Comparison of ENCODE assay signal across 1 cellular context in the genomic region with DNA sequence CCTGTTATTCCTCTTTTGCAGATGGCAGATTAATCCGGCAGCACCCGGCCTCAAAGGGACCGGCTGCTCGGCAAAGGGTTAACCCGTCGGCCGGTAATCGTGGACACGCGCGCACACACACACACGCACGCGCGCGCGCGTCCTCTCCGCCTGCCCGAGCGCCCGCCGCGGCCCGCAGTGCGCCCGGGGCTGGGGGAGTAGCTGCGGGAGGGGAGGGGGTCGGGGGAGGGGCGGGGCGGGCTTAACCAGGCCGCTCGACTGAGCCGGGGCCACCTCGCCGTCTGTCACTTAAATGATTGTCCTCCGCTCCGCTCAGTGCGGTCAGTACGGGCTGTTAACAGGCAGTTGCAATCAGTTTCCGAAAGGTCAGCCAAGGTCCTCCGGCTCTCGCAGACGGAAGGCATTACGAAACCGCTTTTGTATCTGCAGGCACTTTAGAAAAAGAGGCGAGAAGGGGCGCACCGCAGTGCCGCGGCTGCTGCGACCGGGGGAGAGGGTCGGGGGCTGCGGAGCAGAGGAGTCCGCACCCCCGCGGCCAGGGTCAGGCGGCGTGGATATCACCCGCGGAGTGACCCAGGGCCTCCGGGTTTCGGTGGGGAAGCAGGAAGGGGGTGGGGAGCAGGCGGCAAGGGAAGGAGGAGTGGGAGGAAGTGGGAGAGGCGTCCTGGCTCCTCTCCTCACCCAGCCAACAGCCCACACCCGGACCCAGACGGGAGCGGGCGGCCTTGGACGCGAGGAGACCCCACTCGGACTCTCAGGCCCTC.
TF ChIP-seq lines count a peak whose summit lies in the region.

No MANE protein-coding gene starts in this region.

TF ChIP-seq in K562, 482 proteins besides CTCF, POLR2A, EP300 and RAD21 (continued from another document and continues in another):
- TF ChIP-seq ZNF398 (CRISPR knock-in tag; IDR thresholded peaks at IDR 0.05) (no peak), CC2D1A (IDR thresholded peaks at IDR 0.05) (peak; percentile 32; the same call in 1 of the 2 replicates), ZFPM2 (CRISPR knock-in tag; IDR thresholded peaks at IDR 0.05) (no peak), KLF1 (tag; IDR thresholded peaks at IDR 0.05) (no peak), CEBPB (tag; IDR thresholded peaks at IDR 0.05) (peak; percentile 94), PTBP1 (IDR thresholded peaks at IDR 0.05; ENCODE audit: low read depth, low read length) (no peak), SMARCE1 (IDR thresholded peaks at IDR 0.05) (peak; percentile 56; the same call in 1 of the 2 replicates), KLF6 (CRISPR knock-in tag; IDR thresholded peaks at IDR 0.05; ENCODE audit: borderline replicate concordance) (no peak), TEAD4 (IDR thresholded peaks at IDR 0.05; ENCODE audit: low read length) (peak; percentile 41; the same call in 1 of the 2 replicates), TEAD4 (CRISPR knock-in tag; IDR thresholded peaks at IDR 0.05; ENCODE audit: borderline replicate concordance) (no peak), ETV1 (tag; conservative IDR thresholded peaks at IDR 0.05; ENCODE audit: low read depth) (peak; percentile 55), ID3 (CRISPR knock-in tag; IDR thresholded peaks at IDR 0.05) (no peak), ID3 (tag; IDR thresholded peaks at IDR 0.05) (peak; percentile 83; the same call in 1 of the 2 replicates), RCOR1 (IDR thresholded peaks at IDR 0.05; ENCODE audit: borderline replicate concordance in 1 of 2, low read depth in 2 of 2, low read length in 2 of 2) (peak; percentile 45 to 76; a peak in 3 of 4 replicates), CBX1 (IDR thresholded peaks at IDR 0.05; ENCODE audit: low read depth) (no peak), EP400 (IDR thresholded peaks at IDR 0.05) (peak; percentile 40; the same call in 1 of the 2 replicates), SUPT5H (IDR thresholded peaks at IDR 0.05) (peak; percentile 40), MEIS2 (IDR thresholded peaks at IDR 0.05; ENCODE audit: partially characterized antibody) (peak; percentile 55), LCOR (CRISPR knock-in tag; IDR thresholded peaks at IDR 0.05) (0 out of 2 replicates have a peak, but pooled peaks have one; percentile 45), NRF1 (conservative IDR thresholded peaks at IDR 0.05 in 1 of 2, IDR thresholded peaks at IDR 0.05 in 1 of 2) (peak; percentile 75 to 80), ATF1 (CRISPR knock-in tag; IDR thresholded peaks at IDR 0.05) (no peak), ATF1 (tag; IDR thresholded peaks at IDR 0.05) (0 out of 2 replicates have a peak, but pooled peaks have one; percentile 7), GATAD2A (IDR thresholded peaks at IDR 0.05) (peak; percentile 63; the same call in 1 of the 2 replicates), MED1 (CRISPR knock-in tag; IDR thresholded peaks at IDR 0.05; ENCODE audit: borderline replicate concordance) (no peak), NR2F6 (CRISPR knock-in tag; IDR thresholded peaks at IDR 0.05) (no peak), SMC3 (conservative IDR thresholded peaks at IDR 0.05; ENCODE audit: insufficient read depth, low read depth, low read length) (no peak), HES1 (IDR thresholded peaks at IDR 0.05; ENCODE audit: low read depth) (peak; percentile 50; the same call in 1 of the 2 replicates), ESRRA (IDR thresholded peaks at IDR 0.05; ENCODE audit: borderline replicate concordance, low read depth) (peak; percentile 90), NCOR1 (IDR thresholded peaks at IDR 0.05) (peak; percentile 84), ZNF175 (CRISPR knock-in tag; IDR thresholded peaks at IDR 0.05; ENCODE audit: low read depth) (peak; percentile 43; the same call in 1 of the 2 replicates), ZNF23 (CRISPR knock-in tag; IDR thresholded peaks at IDR 0.05) (no peak), LARP7 (IDR thresholded peaks at IDR 0.05) (0 out of 2 replicates have a peak, but pooled peaks have one; percentile 26), DPF2 (IDR thresholded peaks at IDR 0.05) (peak; percentile 65), BCOR (IDR thresholded peaks at IDR 0.05) (peak; percentile 37; the same call in 1 of the 2 replicates), ZNF639 (CRISPR knock-in tag; conservative IDR thresholded peaks at IDR 0.05 in 1 of 2, IDR thresholded peaks at IDR 0.05 in 1 of 2) (0 out of 4 replicates have a peak, but pooled peaks of 1 of the 2 experiments have one; percentile 34), ZNF561 (CRISPR knock-in tag; conservative IDR thresholded peaks at IDR 0.05) (no peak), CBFA2T2 (conservative IDR thresholded peaks at IDR 0.05) (peak; percentile 27), PRMT5 (CRISPR knock-in tag; IDR thresholded peaks at IDR 0.05) (no peak), ZBTB9 (CRISPR knock-in tag; IDR thresholded peaks at IDR 0.05) (peak; percentile 55; the same call in 1 of the 2 replicates), NR2C2 (CRISPR knock-in tag; IDR thresholded peaks at IDR 0.05) (no peak), NR2C2 (tag; IDR thresholded peaks at IDR 0.05) (peak; percentile 77), SMAD4 (CRISPR knock-in tag; conservative IDR thresholded peaks at IDR 0.05) (peak; percentile 85), HLTF (IDR thresholded peaks at IDR 0.05) (0 out of 2 replicates have a peak, but pooled peaks have one; percentile 65), ETV5 (CRISPR knock-in tag; IDR thresholded peaks at IDR 0.05; ENCODE audit: low read depth) (peak; percentile 56), POLR2H (tag; IDR thresholded peaks at IDR 0.05; ENCODE audit: low read depth) (peak; percentile 51), SMARCA5 (IDR thresholded peaks at IDR 0.05) (no peak), TBL1XR1 (IDR thresholded peaks at IDR 0.05; ENCODE audit: low read length in 2 of 2) (peak; percentile 76 to 86; a peak in 3 of 4 replicates), HNRNPLL (IDR thresholded peaks at IDR 0.05; ENCODE audit: low read depth, low read length, poor library complexity, severe bottlenecking) (peak; percentile 85), ZNF239 (CRISPR knock-in tag; IDR thresholded peaks at IDR 0.05) (no peak), JUND (IDR thresholded peaks at IDR 0.05; ENCODE audit: borderline replicate concordance, low read depth, low read length) (peak; percentile 50; the same call in 1 of the 2 replicates), JUND (tag; IDR thresholded peaks at IDR 0.05; ENCODE audit: borderline replicate concordance, low read depth, low read length) (peak; percentile 14; the same call in 1 of the 3 replicates), TSC22D4 (tag; IDR thresholded peaks at IDR 0.05) (no peak), SAFB (IDR thresholded peaks at IDR 0.05; ENCODE audit: borderline replicate concordance, low read depth, low read length) (peak; percentile 62; the same call in 1 of the 2 replicates), CBFA2T3 (IDR thresholded peaks at IDR 0.05) (peak; percentile 67), CBFB (CRISPR knock-in tag; IDR thresholded peaks at IDR 0.05) (peak; percentile 50; the same call in 1 of the 2 replicates)
- TF ChIP-seq, protein P1, sequence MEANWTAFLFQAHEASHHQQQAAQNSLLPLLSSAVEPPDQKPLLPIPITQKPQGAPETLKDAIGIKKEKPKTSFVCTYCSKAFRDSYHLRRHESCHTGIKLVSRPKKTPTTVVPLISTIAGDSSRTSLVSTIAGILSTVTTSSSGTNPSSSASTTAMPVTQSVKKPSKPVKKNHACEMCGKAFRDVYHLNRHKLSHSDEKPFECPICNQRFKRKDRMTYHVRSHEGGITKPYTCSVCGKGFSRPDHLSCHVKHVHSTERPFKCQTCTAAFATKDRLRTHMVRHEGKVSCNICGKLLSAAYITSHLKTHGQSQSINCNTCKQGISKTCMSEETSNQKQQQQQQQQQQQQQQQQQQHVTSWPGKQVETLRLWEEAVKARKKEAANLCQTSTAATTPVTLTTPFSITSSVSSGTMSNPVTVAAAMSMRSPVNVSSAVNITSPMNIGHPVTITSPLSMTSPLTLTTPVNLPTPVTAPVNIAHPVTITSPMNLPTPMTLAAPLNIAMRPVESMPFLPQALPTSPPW (CRISPR knock-in tag; IDR thresholded peaks at IDR 0.05): peak; percentile 86
- TF ChIP-seq, protein P2, sequence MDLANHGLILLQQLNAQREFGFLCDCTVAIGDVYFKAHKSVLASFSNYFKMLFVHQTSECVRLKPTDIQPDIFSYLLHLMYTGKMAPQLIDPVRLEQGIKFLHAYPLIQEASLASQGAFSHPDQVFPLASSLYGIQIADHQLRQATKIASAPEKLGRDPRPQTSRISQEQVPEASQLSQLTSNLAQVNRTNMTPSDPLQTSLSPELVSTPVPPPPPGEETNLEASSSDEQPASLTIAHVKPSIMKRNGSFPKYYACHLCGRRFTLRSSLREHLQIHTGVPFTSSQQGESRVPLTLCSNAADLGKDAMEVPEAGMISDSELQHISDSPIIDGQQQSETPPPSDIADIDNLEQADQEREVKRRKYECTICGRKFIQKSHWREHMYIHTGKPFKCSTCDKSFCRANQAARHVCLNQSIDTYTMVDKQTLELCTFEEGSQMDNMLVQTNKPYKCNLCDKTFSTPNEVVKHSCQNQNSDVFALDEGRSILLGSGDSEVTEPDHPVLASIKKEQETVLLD (IDR thresholded peaks at IDR 0.05): peak; percentile 53; the same call in 1 of the 2 replicates
- TF ChIP-seq, protein P3, sequence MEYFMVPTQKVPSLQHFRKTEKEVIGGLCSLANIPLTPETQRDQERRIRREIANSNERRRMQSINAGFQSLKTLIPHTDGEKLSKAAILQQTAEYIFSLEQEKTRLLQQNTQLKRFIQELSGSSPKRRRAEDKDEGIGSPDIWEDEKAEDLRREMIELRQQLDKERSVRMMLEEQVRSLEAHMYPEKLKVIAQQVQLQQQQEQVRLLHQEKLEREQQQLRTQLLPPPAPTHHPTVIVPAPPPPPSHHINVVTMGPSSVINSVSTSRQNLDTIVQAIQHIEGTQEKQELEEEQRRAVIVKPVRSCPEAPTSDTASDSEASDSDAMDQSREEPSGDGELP (CRISPR knock-in tag; IDR thresholded peaks at IDR 0.05; ENCODE audit: borderline replicate concordance): peak; percentile 58; the same call in 1 of the 2 replicates
- TF ChIP-seq, protein P4, sequence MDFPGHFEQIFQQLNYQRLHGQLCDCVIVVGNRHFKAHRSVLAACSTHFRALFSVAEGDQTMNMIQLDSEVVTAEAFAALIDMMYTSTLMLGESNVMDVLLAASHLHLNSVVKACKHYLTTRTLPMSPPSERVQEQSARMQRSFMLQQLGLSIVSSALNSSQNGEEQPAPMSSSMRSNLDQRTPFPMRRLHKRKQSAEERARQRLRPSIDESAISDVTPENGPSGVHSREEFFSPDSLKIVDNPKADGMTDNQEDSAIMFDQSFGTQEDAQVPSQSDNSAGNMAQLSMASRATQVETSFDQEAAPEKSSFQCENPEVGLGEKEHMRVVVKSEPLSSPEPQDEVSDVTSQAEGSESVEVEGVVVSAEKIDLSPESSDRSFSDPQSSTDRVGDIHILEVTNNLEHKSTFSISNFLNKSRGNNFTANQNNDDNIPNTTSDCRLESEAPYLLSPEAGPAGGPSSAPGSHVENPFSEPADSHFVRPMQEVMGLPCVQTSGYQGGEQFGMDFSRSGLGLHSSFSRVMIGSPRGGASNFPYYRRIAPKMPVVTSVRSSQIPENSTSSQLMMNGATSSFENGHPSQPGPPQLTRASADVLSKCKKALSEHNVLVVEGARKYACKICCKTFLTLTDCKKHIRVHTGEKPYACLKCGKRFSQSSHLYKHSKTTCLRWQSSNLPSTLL (IDR thresholded peaks at IDR 0.05): 0 out of 2 replicates have a peak, but pooled peaks have one; percentile 39
